Comparison of ENCODE assay signal across 17 cellular contexts in genomic region chr20:60283281-60283680, GRCh38.
DNase-seq lines count a peak whose midpoint lies in the region; ATAC-seq, FAIRE-seq and TF ChIP-seq lines count a peak whose summit lies in the region.
"Had no signal": no experiment of that assay in that cellular context is flagged by ENCODE, and none has a peak within 500 bp of the region (broad histone marks: within the 10 kb centered on the region; RNA-seq: fewer than 3 reads in every experiment).

No MANE protein-coding gene starts in this region.

- in situ Hi-C loops in Caki2 (cut with HindIII; ENCODE audit: low pct_unique_long_range_greater_than_20kb, low sequenced_read_pairs): no loop called here
- in situ Hi-C loops in K562 (cut with MboI): no loop called here

- H3K9me3 ChIP-seq in K562 (replicated peaks; ENCODE audit: control insufficient read depth, insufficient read depth, low read depth, low read length): no peaks in the 10 kb centered on the region

- no TSS peak for BruUV-seq in K562 (replicated peaks; lab: Mats Ljungman, UMichigan)

- ATAC-seq in K562: no peak
- ATAC-seq in HG03139 (IDR thresholded peaks at IDR 0.05; ENCODE audit: unreplicated experiment): no peak
- ATAC-seq in HG03354 (IDR thresholded peaks at IDR 0.05; ENCODE audit: poor library complexity, severe bottlenecking, unreplicated experiment): no peak

- DNase-seq in DMS 273 (lab: John Stamatoyannopoulos, UW; ENCODE audit: unreplicated experiment) (peak; percentile 54), DMS 273 treated with DMSO at 0.1 percent for 48 hours (lab: John Stamatoyannopoulos, UW) (no peak), Caki2 (ENCODE audit: low read depth) (peak; percentile 37), NB4 (ENCODE audit: low read depth) (peak; percentile 24), K562 (ENCODE audit: extremely low read depth in 1 of 4, low spot score in 3 of 4) (no peak)
- no peak for DNase-seq in stimulated activated CD4-positive, alpha-beta T cell treated with anti-CD3 and anti-CD28 coated beads, Interleukin-2, amount 100 ng/mL, for 48 hours
- DNase-seq: CD4-positive, alpha-beta memory T cell; H9; KBM-7; NCI-H1092 treated with DMSO at 0.1 percent for 48 hours; NCI-H1694 treated with DMSO at 0.1 percent for 48 hours; NCI-H446 treated with DMSO at 0.1 percent for 48 hours; SIG-M5 had no signal

- no peak for TF ChIP-seq EP300 in K562 (IDR thresholded peaks at IDR 0.05; ENCODE audit: low read length)

- no peaks in the 10 kb centered on the region for H3K79me2 ChIP-seq in K562 (ENCODE audit: control insufficient read depth, insufficient read depth, low read length)

- no peaks in the 10 kb centered on the region for H3K9me1 ChIP-seq in K562 (ENCODE audit: control insufficient read depth, insufficient read depth, low read length)

- H3K4me2 ChIP-seq in K562 (ENCODE audit: insufficient read depth, low read length): no peak overlapping the region

- no peak for TF ChIP-seq RAD21 in K562 (CRISPR knock-in tag; conservative IDR thresholded peaks at IDR 0.05 in 1 of 2, IDR thresholded peaks at IDR 0.05 in 1 of 2)

- H3K27ac ChIP-seq in K562 (ENCODE audit: extremely low read depth, low read depth, low read length): no peak overlapping the region
- H3K27ac ChIP-seq: 22Rv1 had no signal

- H3K9ac ChIP-seq in K562 (ENCODE audit: insufficient read depth in 1 of 2, low read depth in 2 of 2, low read length in 2 of 2): no peak overlapping the region

- CTCF ChIA-PET in K562 (lab: Yijun Ruan, JAX; ENCODE audit: low intra/inter-chr PET ratio): no interaction called here

- no peaks in the 10 kb centered on the region for H4K20me1 ChIP-seq in K562 (replicated peaks; ENCODE audit: control insufficient read depth, insufficient read depth, low read length)

- TF ChIP-seq POLR2A in NB4 (IDR thresholded peaks at IDR 0.05; ENCODE audit: extremely low read depth, insufficient read length) (no peak), K562 (conservative IDR thresholded peaks at IDR 0.05) (no peak)

- no peaks in the 10 kb centered on the region for H3K4me1 ChIP-seq in K562 (replicated peaks in 1 of 2; ENCODE audit: control insufficient read depth in 2 of 2, insufficient read depth in 2 of 2, low read length in 2 of 2)

- H2AFZ ChIP-seq in K562 (ENCODE audit: low read depth, low read length): no peak overlapping the region

- H3K36me3 ChIP-seq in K562 (ENCODE audit: control insufficient read depth, insufficient read depth, low read length): no peaks in the 10 kb centered on the region

- TF ChIP-seq CTCF in NB4 (IDR thresholded peaks at IDR 0.05; ENCODE audit: low read depth, low read length) (no peak), K562 (IDR thresholded peaks at IDR 0.05 in 2 of 3, conservative IDR thresholded peaks at IDR 0.05 in 1 of 3; ENCODE audit: insufficient read depth in 2 of 3, low read depth in 1 of 3, low read length in 3 of 3) (no peak)

- intact Hi-C loops in K562 (cut with micrococcal nuclease): no loop called here

- POLR2A ChIA-PET in K562 (lab: Yijun Ruan, JAX): no interaction called here

- H3K4me3 ChIP-seq in NB4 (ENCODE audit: low read depth, low read length) (no peak overlapping the region), K562 (no peak overlapping the region)

- FAIRE-seq in K562 (lab: Jason Lieb, UNC): no peak
- FAIRE-seq: RCC 7860 had no signal

- H3K27me3 ChIP-seq in K562 (ENCODE audit: control insufficient read depth in 2 of 2, insufficient read depth in 2 of 2, low read length in 2 of 2): no peaks in the 10 kb centered on the region

TF ChIP-seq in K562, 482 proteins besides CTCF, POLR2A, EP300 and RAD21:
- TF ChIP-seq ZFP36 (IDR thresholded peaks at IDR 0.05; ENCODE audit: low read depth, low read length, partially characterized antibody): peak; percentile 62
- TF ChIP-seq BACH1 (tag; IDR thresholded peaks at IDR 0.05): no peak

Comparison
In these comparisons a context has a peak if more than half of its experiments do, and no peak if none do; other contexts are left out.
1. DNase-seq: peak in DMS 273 (single experiment), Caki2 (single experiment) and NB4 (single experiment); none in DMS 273 treated with DMSO at 0.1 percent for 48 hours (single experiment), K562 (0 of 4) and stimulated activated CD4-positive, alpha-beta T cell treated with anti-CD3 and anti-CD28 coated beads, Interleukin-2, amount 100 ng/mL, for 48 hours (0 of 2).